1 cellular context compared by ENCODE assay signal in genomic region chr9:97863314-97863713, GRCh38.
TF ChIP-seq lines count a peak whose summit lies in the region.

No MANE protein-coding gene starts in this region.

TF ChIP-seq in GM23338, 12 proteins besides CTCF, POLR2A, EP300 and RAD21 (continued from another document):
- TF ChIP-seq, protein P1, sequence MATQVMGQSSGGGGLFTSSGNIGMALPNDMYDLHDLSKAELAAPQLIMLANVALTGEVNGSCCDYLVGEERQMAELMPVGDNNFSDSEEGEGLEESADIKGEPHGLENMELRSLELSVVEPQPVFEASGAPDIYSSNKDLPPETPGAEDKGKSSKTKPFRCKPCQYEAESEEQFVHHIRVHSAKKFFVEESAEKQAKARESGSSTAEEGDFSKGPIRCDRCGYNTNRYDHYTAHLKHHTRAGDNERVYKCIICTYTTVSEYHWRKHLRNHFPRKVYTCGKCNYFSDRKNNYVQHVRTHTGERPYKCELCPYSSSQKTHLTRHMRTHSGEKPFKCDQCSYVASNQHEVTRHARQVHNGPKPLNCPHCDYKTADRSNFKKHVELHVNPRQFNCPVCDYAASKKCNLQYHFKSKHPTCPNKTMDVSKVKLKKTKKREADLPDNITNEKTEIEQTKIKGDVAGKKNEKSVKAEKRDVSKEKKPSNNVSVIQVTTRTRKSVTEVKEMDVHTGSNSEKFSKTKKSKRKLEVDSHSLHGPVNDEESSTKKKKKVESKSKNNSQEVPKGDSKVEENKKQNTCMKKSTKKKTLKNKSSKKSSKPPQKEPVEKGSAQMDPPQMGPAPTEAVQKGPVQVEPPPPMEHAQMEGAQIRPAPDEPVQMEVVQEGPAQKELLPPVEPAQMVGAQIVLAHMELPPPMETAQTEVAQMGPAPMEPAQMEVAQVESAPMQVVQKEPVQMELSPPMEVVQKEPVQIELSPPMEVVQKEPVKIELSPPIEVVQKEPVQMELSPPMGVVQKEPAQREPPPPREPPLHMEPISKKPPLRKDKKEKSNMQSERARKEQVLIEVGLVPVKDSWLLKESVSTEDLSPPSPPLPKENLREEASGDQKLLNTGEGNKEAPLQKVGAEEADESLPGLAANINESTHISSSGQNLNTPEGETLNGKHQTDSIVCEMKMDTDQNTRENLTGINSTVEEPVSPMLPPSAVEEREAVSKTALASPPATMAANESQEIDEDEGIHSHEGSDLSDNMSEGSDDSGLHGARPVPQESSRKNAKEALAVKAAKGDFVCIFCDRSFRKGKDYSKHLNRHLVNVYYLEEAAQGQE (IDR thresholded peaks at IDR 0.05; ENCODE audit: unreplicated experiment): no peak
- TF ChIP-seq EZH2phosphoT487 (IDR thresholded peaks at IDR 0.05; ENCODE audit: unreplicated experiment): no peak
- TF ChIP-seq STAT1 (IDR thresholded peaks at IDR 0.05; ENCODE audit: unreplicated experiment): no peak
- TF ChIP-seq EZH2 (IDR thresholded peaks at IDR 0.05; ENCODE audit: low read depth, unreplicated experiment): no peak
- TF ChIP-seq ZNF114 (CRISPR knock-in tag; IDR thresholded peaks at IDR 0.05): no peak
- no peak for TF ChIP-seq CREB1 (CRISPR knock-in tag; IDR thresholded peaks at IDR 0.05; ENCODE audit: low read depth)
- TF ChIP-seq ZNF462 (CRISPR knock-in tag; IDR thresholded peaks at IDR 0.05): no peak
- no peak for TF ChIP-seq ZNF331 (CRISPR knock-in tag; IDR thresholded peaks at IDR 0.05; ENCODE audit: low read depth)
- no peak for TF ChIP-seq JUNB (IDR thresholded peaks at IDR 0.05; ENCODE audit: unreplicated experiment)
- no peak for TF ChIP-seq ETS1 (IDR thresholded peaks at IDR 0.05)
